23 cellular contexts compared by ENCODE assay signal in genomic region chr10:103958996-103959395, GRCh38.
"Had no signal": no experiment of that assay in that cellular context is flagged by ENCODE, and none has a peak within 500 bp of the region (broad histone marks: within the 10 kb centered on the region; RNA-seq: fewer than 3 reads in every experiment).

No MANE protein-coding gene starts in this region.

- H3K27ac ChIP-seq: cardiac muscle cell, esophagus muscularis mucosa, heart right ventricle, lower lobe of right lung, right lobe of liver, transverse colon had no signal

- H3K4me1 ChIP-seq: esophagus muscularis mucosa, lower lobe of right lung, right lobe of liver, transverse colon had no signal

- ATAC-seq: activated CD4-positive, alpha-beta T cell treated with anti-CD3 and anti-CD28 coated beads for 36 hours; activated T-cell treated with anti-CD3 and anti-CD28 coated beads, Interleukin-2, amount 50 U/mL, for 4 hours; heart right ventricle; left lobe of liver; lower lobe of right lung; right lobe of liver; stimulated activated naive B cell treated with anti-CD40 and anti-IgM and Interleukin-4, amounts not matched to agents 10 μg/mL and 1 μg/mL and 100 μg/mL, for 72 hours had no signal

- DNase-seq: activated B cell treated with CpG ODN at 0.5 μM for 24 hours; activated CD4-positive, alpha-beta T cell treated with anti-CD3 and anti-CD28 coated beads for 36 hours; activated CD4-positive, alpha-beta T cell treated with anti-CD3 and anti-CD28 coated beads, Interleukin-2, amount 50 U/mL, for 4 hours; activated CD8-positive, alpha-beta memory T cell treated with anti-CD3 and anti-CD28 coated beads, Interleukin-2, amount 50 U/mL, for 48 hours; activated naive CD4-positive, alpha-beta T cell treated with Interleukin-2 at 50 U/mL for 16 hours; activated naive CD8-positive, alpha-beta T cell treated with anti-CD3 and anti-CD28 coated beads for 36 hours; activated T-cell treated with anti-CD3 and anti-CD28 coated beads, Interleukin-2, amount 50 U/mL, for 4 hours; amniotic stem cell; effector CD4-positive, alpha-beta T cell; heart right ventricle; lower lobe of right lung; naive B cell; occipital lobe; right lobe of liver; small intestine; stimulated activated CD4-positive, alpha-beta T cell treated with anti-CD3 and anti-CD28 coated beads, Interleukin-15, amount 100 ng/mL, for 24 hours; stimulated activated CD8-positive, alpha-beta memory T cell treated with anti-CD3 and anti-CD28 coated beads, Interleukin-4, amount 100 ng/mL, for 48 hours; stimulated activated naive B cell treated with anti-CD40 and anti-IgM and Interleukin-4, amounts not matched to agents 10 μg/mL and 1 μg/mL and 100 μg/mL, for 72 hours; T-helper 1 cell; transverse colon had no signal

- H3K27me3 ChIP-seq: esophagus muscularis mucosa, heart right ventricle, right lobe of liver, transverse colon had no signal

- H3K4me3 ChIP-seq: cardiac muscle cell, esophagus muscularis mucosa, heart right ventricle, lower lobe of right lung, right lobe of liver, transverse colon had no signal
